Comparison of ENCODE assay signal across 18 cellular contexts in the genomic region with DNA sequence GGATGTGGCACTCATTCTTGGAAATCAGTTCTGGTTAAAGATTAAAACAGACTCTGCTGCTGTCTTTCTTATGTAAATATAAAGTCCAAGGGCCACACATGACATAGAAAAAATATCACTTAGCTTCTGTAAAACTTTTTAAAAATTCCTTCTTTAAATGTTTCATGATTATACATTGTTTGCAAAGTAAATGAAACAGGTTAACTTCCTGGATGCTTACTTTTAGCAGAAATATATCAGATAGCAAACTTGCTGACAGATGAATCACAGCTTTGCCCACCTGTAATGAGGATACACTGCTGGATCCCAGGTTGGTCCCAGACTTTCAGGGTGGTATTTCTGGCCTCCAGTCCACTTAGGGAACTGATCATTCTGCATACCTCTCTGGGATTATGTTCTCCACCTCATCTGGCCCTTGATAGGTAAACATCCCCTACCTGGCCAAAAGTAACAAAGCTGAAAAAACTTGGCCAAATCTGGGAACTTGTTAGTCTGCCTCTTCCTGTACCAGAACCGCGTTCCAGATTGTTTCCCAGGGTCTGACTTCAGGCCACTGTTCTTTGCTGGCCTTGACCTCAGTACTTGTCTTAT.
DNase-seq lines count a peak whose midpoint lies in the region; ATAC-seq and TF ChIP-seq lines count a peak whose summit lies in the region.
"Had no signal": no experiment of that assay in that cellular context is flagged by ENCODE, and none has a peak within 500 bp of the region (broad histone marks: within the 10 kb centered on the region; RNA-seq: fewer than 3 reads in every experiment).

No MANE protein-coding gene starts in this region.

- TF ChIP-seq CTCF in Caco-2 (IDR thresholded peaks at IDR 0.05; ENCODE audit: insufficient read depth in 1 of 2, low read depth in 1 of 2, low read length in 1 of 2, severe bottlenecking in 1 of 2, unreplicated experiment in 1 of 2) (no peak), RWPE1 (conservative IDR thresholded peaks at IDR 0.05; ENCODE audit: low read depth) (no peak), progenitor cell of endocrine pancreas (IDR thresholded peaks at IDR 0.05; ENCODE audit: unreplicated experiment) (no peak)

- no peak overlapping the region for H3K4me3 ChIP-seq in Caco-2 (ENCODE audit: low read depth, low read length)
- H3K4me3 ChIP-seq: GM12878, SK-N-MC had no signal

- DNase-seq in Caco-2 = peak; percentile 45 to 58
- no peak for DNase-seq in RWPE1 (ENCODE audit: low spot score)
- DNase-seq in left lobe of liver (ENCODE audit: low spot score) = peak; percentile 68
- DNase-seq in progenitor cell of endocrine pancreas (ENCODE audit: low spot score, unreplicated experiment) = no peak
- no peak for DNase-seq in activated naive CD8-positive, alpha-beta T cell treated with anti-CD3 and anti-CD28 coated beads, Interleukin-2, amount 50 U/mL, for 24 hours
- no peak for DNase-seq in activated CD4-positive, alpha-beta T cell treated with anti-CD3 and anti-CD28 coated beads for 1 hour
- DNase-seq in stimulated activated CD8-positive, alpha-beta memory T cell treated with anti-CD3 and anti-CD28 coated beads, Interleukin-4, amount 100 ng/mL, for 48 hours = no peak
- DNase-seq in NCI-H1105 treated with DMSO at 0.1 percent for 48 hours (lab: John Stamatoyannopoulos, UW) = no peak
- DNase-seq: ACHN; CD8-positive, alpha-beta T cell; DMS153; NCI-H1048; NCI-H526 treated with DMSO at 0.1 percent for 48 hours; OCI-M1 had no signal

- H3K4me1 Mint-ChIP-seq in Caco-2 (ENCODE audit: low read depth, unreplicated experiment) (peaks cover 9% of the 10 kb centered on the region), progenitor cell of endocrine pancreas (ENCODE audit: low read depth) (peaks cover 10% of the 10 kb centered on the region)
- peaks cover 5% of the 10 kb centered on the region for H3K4me1 Mint-ChIP-seq in activated naive CD8-positive, alpha-beta T cell treated with anti-CD3 and anti-CD28 coated beads, Interleukin-2, amount 50 U/mL, for 24 hours
- H3K4me1 Mint-ChIP-seq: B cell had no signal

- peak; percentile 74 for ATAC-seq in left lobe of liver
- no peak for ATAC-seq in activated naive CD8-positive, alpha-beta T cell treated with anti-CD3 and anti-CD28 coated beads, Interleukin-2, amount 50 U/mL, for 24 hours
- ATAC-seq: CD8-positive, alpha-beta T cell; GM12878; HCT116 had no signal

- H3K27ac Mint-ChIP-seq in Caco-2 (ENCODE audit: unreplicated experiment) (peak overlapping the region; percentile 67), progenitor cell of endocrine pancreas (peak overlapping the region; percentile 42)
- no peak overlapping the region for H3K27ac Mint-ChIP-seq in activated naive CD8-positive, alpha-beta T cell treated with anti-CD3 and anti-CD28 coated beads, Interleukin-2, amount 50 U/mL, for 24 hours
- H3K27ac Mint-ChIP-seq: B cell; CD8-positive, alpha-beta T cell had no signal

- H3K9me3 ChIP-seq in Caco-2 = no peaks in the 10 kb centered on the region

- H3K36me3 Mint-ChIP-seq in Caco-2 (ENCODE audit: insufficient read depth, unreplicated experiment) (no peaks in the 10 kb centered on the region), progenitor cell of endocrine pancreas (ENCODE audit: insufficient read depth) (no peaks in the 10 kb centered on the region)
- H3K36me3 Mint-ChIP-seq in activated naive CD8-positive, alpha-beta T cell treated with anti-CD3 and anti-CD28 coated beads, Interleukin-2, amount 50 U/mL, for 24 hours (ENCODE audit: low read depth) = no peaks in the 10 kb centered on the region
- H3K36me3 Mint-ChIP-seq: CD8-positive, alpha-beta T cell had no signal

- H3K27me3 ChIP-seq in Caco-2 (replicated peaks; ENCODE audit: control insufficient read depth, insufficient read depth, low read length) = no peaks in the 10 kb centered on the region

- H3K4me3 Mint-ChIP-seq in Caco-2 (ENCODE audit: unreplicated experiment) = peak overlapping the region; percentile 45
- no peak overlapping the region for H3K4me3 Mint-ChIP-seq in progenitor cell of endocrine pancreas (ENCODE audit: low read depth)
- no peak overlapping the region for H3K4me3 Mint-ChIP-seq in activated naive CD8-positive, alpha-beta T cell treated with anti-CD3 and anti-CD28 coated beads, Interleukin-2, amount 50 U/mL, for 24 hours
- H3K4me3 Mint-ChIP-seq: B cell; CD8-positive, alpha-beta T cell had no signal

- no peaks in the 10 kb centered on the region for H3K9me3 Mint-ChIP-seq in Caco-2 (ENCODE audit: unreplicated experiment)
- H3K9me3 Mint-ChIP-seq in progenitor cell of endocrine pancreas (ENCODE audit: low read depth) = peaks cover 4% of the 10 kb centered on the region
- no peaks in the 10 kb centered on the region for H3K9me3 Mint-ChIP-seq in activated naive CD8-positive, alpha-beta T cell treated with anti-CD3 and anti-CD28 coated beads, Interleukin-2, amount 50 U/mL, for 24 hours
- H3K9me3 Mint-ChIP-seq: CD8-positive, alpha-beta T cell had no signal

- intact Hi-C loops in Caco-2 (cut with micrococcal nuclease; ENCODE audit: unreplicated experiment) = loop anchor here (1.0 to 2.0 kb wide), 2 partner anchors 22 to 33 kb away; no protein-coding TSS in a partner anchor

- POLR2A ChIA-PET in Caco-2 (lab: Charles Lee) = no interaction called here
- POLR2A ChIA-PET in RWPE1 (lab: Yijun Ruan, JAX; ENCODE audit: low non-redundant PET) = no interaction called here

- CTCF ChIA-PET in Caco-2 (lab: Charles Lee) (interaction anchor here (1.1 kb wide), 1 partner anchor 320 kb away, joined by 3 read pairs; no protein-coding TSS in a partner anchor), RWPE1 (lab: Yijun Ruan, JAX) (interaction anchor here (0.6 to 1.2 kb wide), 2 partner anchors 8 to 11 kb away, joined by 3 read pairs; no protein-coding TSS in a partner anchor)

- no peaks in the 10 kb centered on the region for H3K36me3 ChIP-seq in Caco-2 (ENCODE audit: control insufficient read depth, insufficient read depth, low read length)

- no TSS peak for BruUV-seq in Caco-2 (replicated peaks; lab: Mats Ljungman, UMichigan)

- H3K4me1 ChIP-seq in Caco-2 = peaks cover 25% of the 10 kb centered on the region

- H3K27ac ChIP-seq in RWPE1 = peak overlapping the region; percentile 80
- H3K27ac ChIP-seq: SK-N-MC had no signal

- H3K27me3 Mint-ChIP-seq in Caco-2 (ENCODE audit: insufficient read depth, unreplicated experiment) (no peaks in the 10 kb centered on the region), progenitor cell of endocrine pancreas (no peaks in the 10 kb centered on the region)
- H3K27me3 Mint-ChIP-seq in activated naive CD8-positive, alpha-beta T cell treated with anti-CD3 and anti-CD28 coated beads, Interleukin-2, amount 50 U/mL, for 24 hours = peaks cover 2% of the 10 kb centered on the region

Comparison
In these comparisons a context has a peak if more than half of its experiments do, and no peak if none do; other contexts are left out.
1. DNase-seq: peak in Caco-2 (2 of 2) and left lobe of liver (single experiment); none in RWPE1 (single experiment), progenitor cell of endocrine pancreas (single experiment), activated naive CD8-positive, alpha-beta T cell treated with anti-CD3 and anti-CD28 coated beads, Interleukin-2, amount 50 U/mL, for 24 hours (single experiment), activated CD4-positive, alpha-beta T cell treated with anti-CD3 and anti-CD28 coated beads for 1 hour (single experiment), stimulated activated CD8-positive, alpha-beta memory T cell treated with anti-CD3 and anti-CD28 coated beads, Interleukin-4, amount 100 ng/mL, for 48 hours (single experiment) and NCI-H1105 treated with DMSO at 0.1 percent for 48 hours (single experiment).